8 cellular contexts compared by ENCODE assay signal in the genomic region with DNA sequence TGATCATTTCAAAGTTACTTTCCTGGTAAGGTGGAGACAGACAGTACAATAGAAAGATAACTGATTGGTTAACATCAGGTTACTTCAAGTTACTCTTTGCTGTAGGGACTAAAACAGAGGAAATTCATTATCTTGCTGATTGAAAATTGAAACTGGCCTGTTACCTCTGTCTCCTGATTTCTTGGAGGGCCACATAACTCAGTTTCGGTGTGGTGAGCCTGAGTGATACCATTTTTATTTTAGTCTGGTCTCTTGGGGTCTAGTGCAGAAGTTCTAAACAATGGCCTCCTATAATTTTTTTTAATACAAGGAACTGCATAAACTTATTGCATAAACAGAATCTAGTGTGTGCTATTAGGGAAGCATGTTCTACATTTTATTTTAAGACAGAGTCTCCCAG. TPM values are rescaled to one million over a fixed set of nuclear protein-coding genes. Genes with fewer than 3 reads are reported as not detected.
DNase-seq lines count a peak whose midpoint lies in the region; ATAC-seq, FAIRE-seq and TF ChIP-seq lines count a peak whose summit lies in the region.
"Had no signal": no experiment of that assay in that cellular context is flagged by ENCODE, and none has a peak within 500 bp of the region (broad histone marks: within the 10 kb centered on the region; RNA-seq: fewer than 3 reads in every experiment).

No MANE protein-coding gene starts in this region.

- no peaks in the 10 kb centered on the region for H3K36me3 Mint-ChIP-seq in neural crest cell (ENCODE audit: low read depth)

- H3K9ac ChIP-seq in Karpas-422 (ENCODE audit: low read length) (peak overlapping the region; percentile 94), K562 (ENCODE audit: insufficient read depth in 1 of 2, low read depth in 2 of 2, low read length in 2 of 2) (peak overlapping the region in 1 of 2 experiments; percentile 97; a peak in 2 of 4 replicates)

- peak overlapping the region; percentile 97 for H3K4me3 Mint-ChIP-seq in neural crest cell

- peaks cover 41% of the 10 kb centered on the region for H3K4me1 Mint-ChIP-seq in neural crest cell

- H3K4me2 ChIP-seq in Karpas-422 (ENCODE audit: low read depth, low read length, poor library complexity, severe bottlenecking) (peak overlapping the region; percentile 99), K562 (ENCODE audit: insufficient read depth, low read length) (peak overlapping the region; percentile 97)

- H3K9me1 ChIP-seq in K562 (ENCODE audit: control insufficient read depth, insufficient read depth, low read length): no peaks in the 10 kb centered on the region

- peaks cover 33% of the 10 kb centered on the region for H3K4me1 ChIP-seq in Karpas-422 (ENCODE audit: low read length)
- peaks cover 0 to 11% of the 10 kb centered on the region in 2 experiments; a peak in 2 of 5 replicates for H3K4me1 ChIP-seq in K562 (replicated peaks in 1 of 2; ENCODE audit: control insufficient read depth in 2 of 2, insufficient read depth in 2 of 2, low read length in 2 of 2)
- H3K4me1 ChIP-seq in spleen: peaks cover 22 to 51% (median 41%) of the 10 kb centered on the region in 6 donors

- CTCF ChIA-PET in K562 (lab: Yijun Ruan, JAX; ENCODE audit: low intra/inter-chr PET ratio): no interaction called here

- H3K27me3 ChIP-seq in Karpas-422 (ENCODE audit: low read length) (no peaks in the 10 kb centered on the region), K562 (ENCODE audit: control insufficient read depth in 2 of 2, insufficient read depth in 2 of 2, low read length in 2 of 2) (no peaks in the 10 kb centered on the region), spleen (replicated peaks in 1 of 7) (no peaks in the 10 kb centered on the region)
- H3K27me3 ChIP-seq: cardiac muscle cell had no signal

- FAIRE-seq in K562 (lab: Jason Lieb, UNC): no peak

- H3K9me3 ChIP-seq in Karpas-422 (ENCODE audit: low read length) (no peaks in the 10 kb centered on the region), K562 (replicated peaks; ENCODE audit: control insufficient read depth, insufficient read depth, low read depth, low read length) (no peaks in the 10 kb centered on the region), spleen (no peaks in the 10 kb centered on the region)

- no peak for TF ChIP-seq EP300 in K562 (IDR thresholded peaks at IDR 0.05; ENCODE audit: low read length)

- ATAC-seq in K562 (no peak), HG03378 (IDR thresholded peaks at IDR 0.05; ENCODE audit: unreplicated experiment) (no peak)

- peaks cover 34% of the 10 kb centered on the region for H3K79me2 ChIP-seq in Karpas-422 (ENCODE audit: low read length)
- H3K79me2 ChIP-seq in K562 (ENCODE audit: control insufficient read depth, insufficient read depth, low read length): peaks cover 47% of the 10 kb centered on the region

- TF ChIP-seq RAD21 in K562 (CRISPR knock-in tag; conservative IDR thresholded peaks at IDR 0.05 in 1 of 2, IDR thresholded peaks at IDR 0.05 in 1 of 2): no peak

- H3K4me3 ChIP-seq in GM08714 (ENCODE audit: low read length): peak overlapping the region; percentile 98
- peak overlapping the region; percentile 95 for H3K4me3 ChIP-seq in Karpas-422 (ENCODE audit: low read length)
- H3K4me3 ChIP-seq in K562: no peak overlapping the region
- H3K4me3 ChIP-seq in spleen: peak overlapping the region in 4 of 8 donors; percentile 59 to 81 (median 70)

- WGBS in K562 (ENCODE audit: insufficient coverage, low coverage, missing lambda C conversion rate): 67% methylated on average over 1 of the region's 1 CpG
- WGBS in spleen, 5 donors: 62 to 81% (median 71%) methylated on average over 1 of the region's 1 CpG

- H3K9me2 ChIP-seq in Karpas-422 (replicated peaks; ENCODE audit: insufficient read depth, low read length): no peaks in the 10 kb centered on the region

- BruUV-seq in K562 (replicated peaks; lab: Mats Ljungman, UMichigan): no TSS peak

- H2AFZ ChIP-seq in Karpas-422 (ENCODE audit: low read length) (no peak overlapping the region), K562 (ENCODE audit: low read depth, low read length) (peak overlapping the region; percentile 98)

- H4K20me1 ChIP-seq in Karpas-422 (ENCODE audit: insufficient read depth, low read depth, low read length) (0 out of 2 replicates have a peak, but pooled peaks cover 3% of the 10 kb centered on the region), K562 (replicated peaks; ENCODE audit: control insufficient read depth, insufficient read depth, low read length) (no peaks in the 10 kb centered on the region)

- H3K27ac ChIP-seq in Karpas-422 (ENCODE audit: low read length): no peak overlapping the region
- H3K27ac ChIP-seq in K562 (ENCODE audit: extremely low read depth, low read depth, low read length): no peak overlapping the region
- peak overlapping the region in 3 of 8 donors; percentile 88 to 96 (median 95) for H3K27ac ChIP-seq in spleen

- peaks cover 14% of the 10 kb centered on the region for H3K36me3 ChIP-seq in Karpas-422 (ENCODE audit: insufficient read depth, low read length)
- peaks cover 18% of the 10 kb centered on the region for H3K36me3 ChIP-seq in K562 (ENCODE audit: control insufficient read depth, insufficient read depth, low read length)
- peaks cover 0 to 9% (median 0%) of the 10 kb centered on the region in 6 donors for H3K36me3 ChIP-seq in spleen
- H3K36me3 ChIP-seq: cardiac muscle cell had no signal

- no peak for DNase-seq in Karpas-422
- no peak for DNase-seq in K562 (ENCODE audit: extremely low read depth in 1 of 4, low spot score in 3 of 4)
- DNase-seq in neural crest cell (ENCODE audit: low read depth, low spot score): no peak
- DNase-seq in GDM1 (lab: John Stamatoyannopoulos, UW): no peak
- no peak for DNase-seq in spleen

- H3K27ac Mint-ChIP-seq in neural crest cell (ENCODE audit: unreplicated experiment): no peak overlapping the region

- in situ Hi-C loops in K562 (cut with MboI): no loop called here

- POLR2A ChIA-PET in K562 (lab: Yijun Ruan, JAX): interaction anchor here (0.9 to 2.1 kb wide), 2 partner anchors 10 to 36 kb away, joined by 3 to 6 read pairs; no protein-coding TSS in a partner anchor

- no peaks in the 10 kb centered on the region for H3K9me3 Mint-ChIP-seq in neural crest cell

- TF ChIP-seq POLR2A in K562 (conservative IDR thresholded peaks at IDR 0.05) (no peak), spleen (IDR thresholded peaks at IDR 0.05) (no peak)

- intact Hi-C loops in K562 (cut with micrococcal nuclease) (no loop called here), spleen (cut with DNase I; ENCODE audit: low total_unique reads) (no loop called here)

- H3K27me3 Mint-ChIP-seq in neural crest cell (ENCODE audit: low read depth): no peaks in the 10 kb centered on the region

- no peak for TF ChIP-seq CTCF in K562 (IDR thresholded peaks at IDR 0.05 in 2 of 3, conservative IDR thresholded peaks at IDR 0.05 in 1 of 3; ENCODE audit: insufficient read depth in 2 of 3, low read depth in 1 of 3, low read length in 3 of 3)
- TF ChIP-seq CTCF in neural crest cell (conservative IDR thresholded peaks at IDR 0.05): no peak
- no peak for TF ChIP-seq CTCF in spleen (IDR thresholded peaks at IDR 0.05 in 8 of 11, conservative IDR thresholded peaks at IDR 0.05 in 3 of 11)

TF ChIP-seq in K562, 482 proteins besides CTCF, POLR2A, EP300 and RAD21 (continues in another document):
- TF ChIP-seq POU5F1 (IDR thresholded peaks at IDR 0.05; ENCODE audit: borderline replicate concordance, low read depth, low read length, partially characterized antibody): no peak

RNA-seq across cellular contexts. Expression of gene ICE2, which starts 1.2 kb away (rescaled TPM):
- total RNA-seq in Karpas-422 (2014; rRNA removed; shearing (Covaris generic); ENCODE audit: low replicate concordance): 45.7 and 66.3 TPM in 2 replicates
- 69.6 and 202 TPM in 2 replicates for total RNA-seq in K562 (2011; cell fraction: chromatin; rRNA removed; ENCODE audit: low replicate concordance)
- 35.4 and 55.4 TPM in 2 replicates for total RNA-seq in K562 (2011; cell fraction: nucleolus; rRNA removed)
- total RNA-seq in K562 (2011; cell fraction: nucleoplasm; rRNA removed): 87.3 and 162 TPM in 2 replicates
- 26.6 and 31.0 TPM in 2 replicates for total RNA-seq in K562 (2014; rRNA removed)
- 58.1 and 67.9 TPM in 2 replicates for total RNA-seq in K562 (2014; rRNA removed; fragmentation: Illumina TruSeq; extraction: Trizol)
- total RNA-seq in K562 (2015; rRNA removed; fragmentation: Illumina TruSeq; extraction: Trizol): 51.4 and 59.4 TPM in 2 replicates
- 63.7 and 69.7 TPM in 2 replicates for total RNA-seq in K562 (2021)
- polyA plus RNA-seq in K562 (2011; rRNA removed): 78.9 and 87.9 TPM in 2 replicates
- polyA plus RNA-seq in K562 (2011; cell fraction: cytosol; rRNA removed): 32.6 and 41.3 TPM in 2 replicates
- 68.8 and 81.9 TPM in 2 replicates for polyA plus RNA-seq in K562 (2011; cell fraction: nucleus; rRNA removed)
- 36.8 and 38.4 TPM in 2 replicates for polyA plus RNA-seq in K562 (2012)
- polyA plus RNA-seq in K562 (2014; fragmentation: Illumina TruSeq; extraction: Trizol): 58.7 and 62.6 TPM in 2 replicates
- 10 to 100 TPM; 21.8 to 31.7 TPM for polyA plus RNA-seq in K562 (2014; fragmentation: Nextera tagmentation; extraction: Ambion mirVana)
- 37.9 and 42.0 TPM in 2 replicates for polyA plus RNA-seq in K562 (2014; rRNA removed)
- 88.3 and 107 TPM in 2 replicates for polyA minus RNA-seq in K562 (2011; rRNA and poly(A)+ RNA removed)
- 41.0 and 42.8 TPM in 2 replicates for polyA minus RNA-seq in K562 (2011; cell fraction: cytosol; rRNA and poly(A)+ RNA removed)
- polyA minus RNA-seq in K562 (2011; cell fraction: nucleus; rRNA and poly(A)+ RNA removed): 73.4 and 123 TPM in 2 replicates
- total RNA-seq in neural crest cell: 69.7 and 80.3 TPM in 2 replicates
- 10 to 100 TPM; 36.1 to 66.4 (median 49.1) TPM for total RNA-seq in spleen
- 10 to 100 TPM; 15.8 to 17.9 (median 17.7) TPM for polyA plus RNA-seq in spleen
